In the genomic region with DNA sequence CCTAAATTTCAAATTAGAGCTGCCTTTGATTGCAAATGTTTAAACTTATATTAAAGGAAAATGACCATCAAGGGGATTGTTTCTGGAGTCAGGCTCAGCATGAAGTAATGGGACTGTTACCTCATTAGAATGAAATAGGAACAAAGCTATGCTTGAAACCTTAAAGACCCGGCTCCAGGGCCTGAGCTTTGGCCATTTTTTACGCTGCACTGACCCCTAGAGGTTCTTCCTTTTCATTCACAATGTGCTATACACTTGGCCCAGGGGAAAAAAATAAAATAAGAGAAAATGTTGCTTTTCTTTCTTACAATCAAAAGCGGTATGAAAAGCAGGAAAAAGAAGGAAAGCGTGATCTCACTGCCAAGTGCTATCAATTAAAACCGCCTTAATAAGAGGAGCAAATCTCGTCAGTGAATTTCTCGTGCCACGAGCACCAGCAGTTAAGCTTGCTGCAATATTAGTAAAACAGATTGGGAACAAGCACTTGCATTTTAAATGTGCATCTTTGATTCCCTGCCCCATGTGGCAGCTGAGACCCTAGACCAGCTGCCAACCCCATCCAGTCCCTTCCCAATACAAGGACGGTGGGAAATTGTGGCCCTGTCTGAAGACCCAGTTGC, we compare ENCODE assay signal across 8 cellular contexts.
DNase-seq lines count a peak whose midpoint lies in the region; ATAC-seq and TF ChIP-seq lines count a peak whose summit lies in the region.

No MANE protein-coding gene starts in this region.

- no peak overlapping the region for H3K9ac ChIP-seq in DND-41 (ENCODE audit: low read depth, low read length)

- no peak overlapping the region for H3K4me3 ChIP-seq in DND-41 (ENCODE audit: low read depth in 1 of 2, low read length in 2 of 2)

- H3K9me3 ChIP-seq in DND-41 (ENCODE audit: insufficient read depth, low read length, severe bottlenecking) = no peaks in the 10 kb centered on the region

- H3K4me3 Mint-ChIP-seq in brain = peak overlapping the region in 2 of 5 experiments; percentile 50 to 74
- H3K4me3 Mint-ChIP-seq in activated T-helper 17 cell treated with anti-CD3 and anti-CD28 coated beads, Interleukin-2, amount 50 U/mL, for 72 hours = no peak overlapping the region

- no peak overlapping the region for H2AFZ ChIP-seq in DND-41 (ENCODE audit: low read depth, low read length)

- H3K27ac ChIP-seq in DND-41 (ENCODE audit: low read length) = no peak overlapping the region

- H3K79me2 ChIP-seq in DND-41 (ENCODE audit: insufficient read depth, low read length) = no peaks in the 10 kb centered on the region

- H3K4me2 ChIP-seq in DND-41 (ENCODE audit: insufficient read depth, low read length) = no peak overlapping the region

- no peaks in the 10 kb centered on the region for H3K36me3 Mint-ChIP-seq in brain
- H3K36me3 Mint-ChIP-seq in activated T-helper 17 cell treated with anti-CD3 and anti-CD28 coated beads, Interleukin-2, amount 50 U/mL, for 72 hours (ENCODE audit: low read depth) = no peaks in the 10 kb centered on the region

- DNase-seq in DND-41 = peak; percentile 23
- DNase-seq in NCI-H510A treated with DMSO at 0.1 percent for 48 hours (lab: John Stamatoyannopoulos, UW) = peak; percentile 34
- no peak for DNase-seq in left lobe of liver (ENCODE audit: low spot score)
- DNase-seq in activated T-cell treated with anti-CD3 and anti-CD28 coated beads, Interleukin-2, amount 50 U/mL, for 48 hours = no peak

- H3K27me3 ChIP-seq in DND-41 (ENCODE audit: insufficient read depth, low read length, poor library complexity) = no peaks in the 10 kb centered on the region

- H4K20me1 ChIP-seq in DND-41 (ENCODE audit: insufficient read depth, low read length) = no peaks in the 10 kb centered on the region

- peak; percentile 57 for TF ChIP-seq CTCF in DND-41 (IDR thresholded peaks at IDR 0.05; ENCODE audit: borderline replicate concordance, extremely low read depth, low read length, poor library complexity, severe bottlenecking)
- TF ChIP-seq CTCF in brain (conservative IDR thresholded peaks at IDR 0.05) = peak; percentile 70 to 80

- H3K4me1 ChIP-seq in DND-41 (ENCODE audit: insufficient read depth, low read length) = no peaks in the 10 kb centered on the region

- no peaks in the 10 kb centered on the region for H3K9me3 Mint-ChIP-seq in brain
- no peaks in the 10 kb centered on the region for H3K9me3 Mint-ChIP-seq in activated T-helper 17 cell treated with anti-CD3 and anti-CD28 coated beads, Interleukin-2, amount 50 U/mL, for 72 hours

- H3K36me3 ChIP-seq in DND-41 (ENCODE audit: insufficient read depth, low read length) = no peaks in the 10 kb centered on the region

- no peaks in the 10 kb centered on the region for H3K27me3 Mint-ChIP-seq in brain
- no peaks in the 10 kb centered on the region for H3K27me3 Mint-ChIP-seq in activated T-helper 17 cell treated with anti-CD3 and anti-CD28 coated beads, Interleukin-2, amount 50 U/mL, for 72 hours

- H3K27ac Mint-ChIP-seq in brain = peak overlapping the region; percentile 29 to 86 (median 80)
- H3K27ac Mint-ChIP-seq in activated T-helper 17 cell treated with anti-CD3 and anti-CD28 coated beads, Interleukin-2, amount 50 U/mL, for 72 hours = no peak overlapping the region

- ATAC-seq in DND-41 (ENCODE audit: insufficient read depth, low read depth) (peak; percentile 69; the same call in 2 of the 3 replicates), GM19351 (IDR thresholded peaks at IDR 0.05; ENCODE audit: unreplicated experiment) (peak; percentile 77), HG03175 (IDR thresholded peaks at IDR 0.05; ENCODE audit: unreplicated experiment) (peak; percentile 81), left lobe of liver (peak; percentile 75)
- ATAC-seq in activated T-helper 17 cell treated with anti-CD3 and anti-CD28 coated beads, Interleukin-2, amount 50 U/mL, for 72 hours (replicated peaks) = no peak

- peaks cover 14% of the 10 kb centered on the region for H3K4me1 Mint-ChIP-seq in brain
- H3K4me1 Mint-ChIP-seq in activated T-helper 17 cell treated with anti-CD3 and anti-CD28 coated beads, Interleukin-2, amount 50 U/mL, for 72 hours = peaks cover 9% of the 10 kb centered on the region

Comparison
In these comparisons a context has a peak if more than half of its experiments do, and no peak if none do; other contexts are left out.
1. DNase-seq: peak in DND-41 (single experiment) and NCI-H510A treated with DMSO at 0.1 percent for 48 hours (single experiment); none in left lobe of liver (single experiment) and activated T-cell treated with anti-CD3 and anti-CD28 coated beads, Interleukin-2, amount 50 U/mL, for 48 hours (0 of 2).